Comparison of ENCODE assay signal across 1 cellular context in the genomic region with DNA sequence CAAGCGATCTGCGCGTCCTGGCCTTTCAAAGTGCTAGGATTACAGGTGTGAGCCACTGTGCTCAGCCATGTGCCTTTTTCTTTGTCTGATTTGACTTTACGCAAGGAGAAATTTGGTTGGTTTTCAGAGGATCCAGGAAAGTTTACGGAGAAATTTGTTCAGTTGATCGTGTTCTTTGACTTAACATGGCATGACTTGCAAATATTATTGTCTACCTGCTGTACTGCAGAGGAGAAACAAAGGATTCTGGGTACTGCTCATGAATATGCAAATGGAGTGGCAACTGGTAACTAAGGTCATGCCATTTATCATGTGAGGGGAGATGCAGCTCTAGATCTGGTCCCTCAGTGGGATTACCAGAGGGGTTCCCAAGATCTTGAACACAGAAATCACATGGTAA.
TF ChIP-seq lines count a peak whose summit lies in the region.

No MANE protein-coding gene starts in this region.

TF ChIP-seq in GM12878, 131 proteins besides CTCF, POLR2A, EP300 and RAD21:
- no peak for TF ChIP-seq CHD2 (IDR thresholded peaks at IDR 0.05; ENCODE audit: borderline replicate concordance, low read depth, low read length)
- peak; percentile 49; the same call in 1 of the 3 replicates for TF ChIP-seq POU2F2 (IDR thresholded peaks at IDR 0.05; ENCODE audit: borderline replicate concordance, low read depth, low read length)
